In genomic region chr3:52707585-52707984, GRCh38 we compare ENCODE assay signal across 10 cellular contexts. TPM values are rescaled to one million over a fixed set of nuclear protein-coding genes. Genes with fewer than 3 reads are reported as not detected.
DNase-seq lines count a peak whose midpoint lies in the region; ATAC-seq and TF ChIP-seq lines count a peak whose summit lies in the region.
"Had no signal": no experiment of that assay in that cellular context is flagged by ENCODE, and none has a peak within 500 bp of the region (broad histone marks: within the 10 kb centered on the region; RNA-seq: fewer than 3 reads in every experiment).

No MANE protein-coding gene starts in this region.

- POLR2A ChIA-PET in CD4-positive, alpha-beta T cell (lab: Charles Lee): interaction anchor here (2.0 kb wide), 1 partner anchor 13 kb away, joined by 7 read pairs; no protein-coding TSS in a partner anchor

- no peaks in the 10 kb centered on the region for H3K9me3 Mint-ChIP-seq in CD4-positive, alpha-beta T cell
- no peaks in the 10 kb centered on the region for H3K9me3 Mint-ChIP-seq in HFFc6
- H3K9me3 Mint-ChIP-seq in activated naive CD8-positive, alpha-beta T cell (ENCODE audit: low read depth): no peaks in the 10 kb centered on the region

- H3K4me1 ChIP-seq in mesodermal cell (ENCODE audit: control insufficient read depth, insufficient read depth, low read length, poor library complexity, severe bottlenecking): no peaks in the 10 kb centered on the region

- H3K4me3 Mint-ChIP-seq in CD4-positive, alpha-beta T cell: peak overlapping the region; percentile 85
- peak overlapping the region; percentile 98 for H3K4me3 Mint-ChIP-seq in HFFc6
- peak overlapping the region; percentile 96 for H3K4me3 Mint-ChIP-seq in activated naive CD8-positive, alpha-beta T cell

- H3K27me3 ChIP-seq in CD4-positive, alpha-beta T cell (ENCODE audit: control insufficient read depth, insufficient read depth, low read length): no peaks in the 10 kb centered on the region

- peak overlapping the region; percentile 98 for H3K27ac Mint-ChIP-seq in CD4-positive, alpha-beta T cell
- peak overlapping the region; percentile 54; the same call in 1 of the 2 replicates for H3K27ac Mint-ChIP-seq in HFFc6
- H3K27ac Mint-ChIP-seq in activated naive CD8-positive, alpha-beta T cell: peak overlapping the region; percentile 66

- peak overlapping the region; percentile 91 for H3K4me3 ChIP-seq in mesodermal cell (ENCODE audit: extremely low read depth, insufficient read depth, low read length, poor library complexity, severe bottlenecking)

- no peak for DNase-seq in CD4-positive, alpha-beta T cell
- no peak for DNase-seq in HFFc6
- DNase-seq in effector CD8-positive, alpha-beta T cell (lab: John Stamatoyannopoulos, UW): no peak
- DNase-seq in OCI-M2 (lab: John Stamatoyannopoulos, UW; ENCODE audit: unreplicated experiment): no peak
- no peak for DNase-seq in activated CD4-positive, alpha-beta T cell treated with anti-CD3 and anti-CD28 coated beads for 4 hours
- DNase-seq: stimulated activated CD4-positive, alpha-beta T cell treated with anti-CD3 and anti-CD28 coated beads, Interleukin-1b, Interleukin-23, amount 100 ng/mL, for 48 hours had no signal

- peak overlapping the region; percentile 13 for H3K27ac ChIP-seq in CD4-positive, alpha-beta T cell (ENCODE audit: low read depth, low read length)
- no peak overlapping the region for H3K27ac ChIP-seq in mesodermal cell (ENCODE audit: low read depth, low read length, severe bottlenecking)

- intact Hi-C loops in CD4-positive, alpha-beta T cell (cut with DNase I, micrococcal nuclease): loop anchor here in 1 of 2 experiments (2.0 to 10.0 kb wide), 3 partner anchors 61 to 713 kb away; partner anchors contain the start of genes DCP1A and RPL29

- CTCF ChIA-PET in CD4-positive, alpha-beta T cell (lab: Charles Lee): no interaction called here

- TF ChIP-seq CTCF in CD4-positive, alpha-beta T cell (IDR thresholded peaks at IDR 0.05): no peak
- TF ChIP-seq CTCF in HFFc6 (IDR thresholded peaks at IDR 0.05): no peak

- H3K36me3 Mint-ChIP-seq in CD4-positive, alpha-beta T cell (ENCODE audit: low read depth): peaks cover 56% of the 10 kb centered on the region
- peaks cover 29% of the 10 kb centered on the region for H3K36me3 Mint-ChIP-seq in HFFc6 (ENCODE audit: low read depth)
- H3K36me3 Mint-ChIP-seq in activated naive CD8-positive, alpha-beta T cell: peaks cover 4% of the 10 kb centered on the region

- peaks cover 40% of the 10 kb centered on the region for H3K4me1 Mint-ChIP-seq in CD4-positive, alpha-beta T cell (ENCODE audit: low read depth)
- H3K4me1 Mint-ChIP-seq in HFFc6 (ENCODE audit: low read depth): peaks cover 26% of the 10 kb centered on the region
- H3K4me1 Mint-ChIP-seq in activated naive CD8-positive, alpha-beta T cell (ENCODE audit: low read depth): peaks cover 29% of the 10 kb centered on the region

- 100% methylated on average over 3 of the region's 4 CpGs; no CpG with 5 or more reads in 1 of the 2 experiments for WGBS in mesodermal cell (ENCODE audit: insufficient coverage in 2 of 2), 2 experiments

- peaks cover 43% of the 10 kb centered on the region for H3K36me3 ChIP-seq in mesodermal cell (ENCODE audit: control insufficient read depth, insufficient read depth, low read length)

- H3K27me3 Mint-ChIP-seq in CD4-positive, alpha-beta T cell: no peaks in the 10 kb centered on the region
- H3K27me3 Mint-ChIP-seq in HFFc6 (ENCODE audit: insufficient read depth): peaks cover 4% of the 10 kb centered on the region; the same call in 1 of the 2 replicates
- H3K27me3 Mint-ChIP-seq in activated naive CD8-positive, alpha-beta T cell: no peaks in the 10 kb centered on the region

- no peaks in the 10 kb centered on the region for H3K9me3 ChIP-seq in CD4-positive, alpha-beta T cell (ENCODE audit: control insufficient read depth, low read length)
- no peaks in the 10 kb centered on the region for H3K9me3 ChIP-seq in mesodermal cell (ENCODE audit: control insufficient read depth, low read length)

- ATAC-seq in CD4-positive, alpha-beta T cell (ENCODE audit: poor library complexity): no peak
- no peak for ATAC-seq in HG03175 (IDR thresholded peaks at IDR 0.05; ENCODE audit: unreplicated experiment)
- ATAC-seq: Right ventricle myocardium inferior had no signal

RNA-seq across cellular contexts. Expression of gene SPCS1, which starts 1.7 kb away (rescaled TPM):
- 10 to 100 TPM; 60.0 to 64.5 TPM for total RNA-seq in CD4-positive, alpha-beta T cell
- total RNA-seq in HFFc6 (2021; fragmentation: NEBNext Ultra II Directional; extraction: Animal tissue kit (Norgen Biotek cat#: 25700)): 100 to 1,000 TPM; 179 to 209 (median 193) TPM
- 161 TPM for polyA plus RNA-seq in mesodermal cell (2013, experiment 1 of 2)
- polyA plus RNA-seq in mesodermal cell (2013, experiment 2 of 2): 165 TPM

RNA-seq across cellular contexts. Expression of gene GLT8D1, which starts 2.0 kb away (rescaled TPM):
- total RNA-seq in CD4-positive, alpha-beta T cell: 10 to 100 TPM in 1 of 2 experiments, 1 to 10 TPM in 1; 8.4 to 10.8 TPM
- 10 to 100 TPM; 72.6 to 90.9 (median 88.5) TPM for total RNA-seq in HFFc6 (2021; fragmentation: NEBNext Ultra II Directional; extraction: Animal tissue kit (Norgen Biotek cat#: 25700))
- polyA plus RNA-seq in mesodermal cell (2013, experiment 1 of 2): 100 TPM
- 97.5 TPM for polyA plus RNA-seq in mesodermal cell (2013, experiment 2 of 2)

RNA-seq across cellular contexts. Expression of gene GNL3, which starts 21.8 kb away (rescaled TPM):
- 100 to 1,000 TPM; 104 to 106 TPM for total RNA-seq in CD4-positive, alpha-beta T cell
- 10 to 100 TPM; 77.1 to 87.9 (median 80.9) TPM for total RNA-seq in HFFc6 (2021; fragmentation: NEBNext Ultra II Directional; extraction: Animal tissue kit (Norgen Biotek cat#: 25700))
- polyA plus RNA-seq in mesodermal cell (2013, experiment 1 of 2): 115 TPM
- 103 TPM for polyA plus RNA-seq in mesodermal cell (2013, experiment 2 of 2)

RNA-seq across cellular contexts. Expression of gene PBRM1, which starts 21.9 kb away (rescaled TPM):
- total RNA-seq in CD4-positive, alpha-beta T cell: 10 to 100 TPM; 47.6 to 48.1 TPM
- 10 to 100 TPM; 44.1 to 64.2 (median 56.0) TPM for total RNA-seq in HFFc6 (2021; fragmentation: NEBNext Ultra II Directional; extraction: Animal tissue kit (Norgen Biotek cat#: 25700))
- polyA plus RNA-seq in mesodermal cell (2013, experiment 1 of 2): 43.9 TPM
- polyA plus RNA-seq in mesodermal cell (2013, experiment 2 of 2): 46.1 TPM

Comparison
In these comparisons a context has a peak if more than half of its experiments do, and no peak if none do; other contexts are left out.
1. RNA of gene GLT8D1, which starts 2.0 kb away (total RNA-seq): 72.6 to 90.9 TPM in HFFc6; 8.4 to 10.8 TPM in CD4-positive, alpha-beta T cell; every median in the first group is over 4 times any median in the second.
2. Peak in every context shown above with its lines, with median percentiles within 50 percentile points of each other: H3K27ac Mint-ChIP-seq and H3K4me3 Mint-ChIP-seq.